Comparison of ENCODE assay signal across 1 cellular context in genomic region chr12:41407240-41407799, GRCh38.
TF ChIP-seq lines count a peak whose summit lies in the region.

No MANE protein-coding gene starts in this region.

TF ChIP-seq in SK-N-SH, 30 proteins besides CTCF, POLR2A, EP300 and RAD21:
- no peak for TF ChIP-seq USF2 (IDR thresholded peaks at IDR 0.05; ENCODE audit: borderline replicate concordance, low read depth, low read length)
- TF ChIP-seq GATA2 (CRISPR knock-in tag; IDR thresholded peaks at IDR 0.05): no peak
- no peak for TF ChIP-seq EZH2phosphoT487 (IDR thresholded peaks at IDR 0.05; ENCODE audit: borderline replicate concordance, low read depth)
- no peak for TF ChIP-seq FOSL2 (IDR thresholded peaks at IDR 0.05; ENCODE audit: borderline replicate concordance, low read depth)
- no peak for TF ChIP-seq ZBTB33 (IDR thresholded peaks at IDR 0.05; ENCODE audit: borderline replicate concordance, low read depth)
- no peak for TF ChIP-seq GABPA (IDR thresholded peaks at IDR 0.05; ENCODE audit: low read depth)
- no peak for TF ChIP-seq FOXJ3 (CRISPR knock-in tag; IDR thresholded peaks at IDR 0.05)
- no peak for TF ChIP-seq CHD2 (IDR thresholded peaks at IDR 0.05; ENCODE audit: low read length, partially characterized antibody)
- no peak for TF ChIP-seq RCOR1 (IDR thresholded peaks at IDR 0.05; ENCODE audit: low read length)
- TF ChIP-seq NFIC (IDR thresholded peaks at IDR 0.05; ENCODE audit: borderline replicate concordance): no peak
- TF ChIP-seq POLR2AphosphoS5 (IDR thresholded peaks at IDR 0.05; ENCODE audit: low read depth, low read length): no peak
